29 cellular contexts compared by ENCODE assay signal in genomic region chr12:47025798-47026197, GRCh38.
"Had no signal": no experiment of that assay in that cellular context is flagged by ENCODE, and none has a peak within 500 bp of the region (broad histone marks: within the 10 kb centered on the region; RNA-seq: fewer than 3 reads in every experiment).

No MANE protein-coding gene starts in this region.

- H3K27me3 ChIP-seq: stomach, testis, thyroid gland, tibial artery, tibial nerve, transverse colon, upper lobe of left lung, upper lobe of right lung, uterus, vagina had no signal

- H3K36me3 Mint-ChIP-seq: stimulated activated effector memory CD8-positive, alpha-beta T cell treated with anti-CD3 and anti-CD28 coated beads, Interleukin-12 subunit alpha, Interleukin-12 subunit beta, amount 100 ng/mL, for 72 hours; stimulated activated memory B cell treated with anti-CD40 and anti-IgM and Interleukin-4, amounts not matched to agents 10 μg/mL and 1 μg/mL and 100 μg/mL, for 72 hours; stimulated activated naive B cell treated with anti-CD40 and anti-IgM and Interleukin-4, amounts not matched to agents 10 μg/mL and 1 μg/mL and 100 μg/mL, for 72 hours; type B pancreatic cell had no signal

- FAIRE-seq: urothelium cell line had no signal

- H3K36me3 ChIP-seq: stomach, suprapubic skin, thoracic aorta, thyroid gland, tibial artery, tibial nerve, transverse colon, upper lobe of left lung, upper lobe of right lung, uterus, vagina had no signal

- H3K4me3 Mint-ChIP-seq: stimulated activated effector memory CD8-positive, alpha-beta T cell treated with anti-CD3 and anti-CD28 coated beads, Interleukin-12 subunit alpha, Interleukin-12 subunit beta, amount 100 ng/mL, for 72 hours; stimulated activated memory B cell treated with anti-CD40 and anti-IgM and Interleukin-4, amounts not matched to agents 10 μg/mL and 1 μg/mL and 100 μg/mL, for 72 hours; stimulated activated naive B cell treated with anti-CD40 and anti-IgM and Interleukin-4, amounts not matched to agents 10 μg/mL and 1 μg/mL and 100 μg/mL, for 72 hours; stimulated activated naive CD8-positive, alpha-beta T cell treated with anti-CD3 and anti-CD28 coated beads, Interleukin-15, amount 100 ng/mL, for 72 hours; stimulated activated naive CD8-positive, alpha-beta T cell treated with anti-CD3 and anti-CD28 coated beads, Interleukin-15, Interleukin-2, amounts not matched to agents 100 ng/mL and 50 ng/mL, for 24 hours; type B pancreatic cell had no signal

- H3K4me3 ChIP-seq: stomach, suprapubic skin, testis, thoracic aorta, thyroid gland, tibial artery, tibial nerve, transverse colon, upper lobe of left lung, upper lobe of right lung, uterus, vagina had no signal

- H3K4me1 ChIP-seq: stomach, suprapubic skin, testis, thyroid gland, tibial nerve, transverse colon, upper lobe of left lung, upper lobe of right lung, vagina had no signal

- H3K27me3 Mint-ChIP-seq: stimulated activated memory B cell treated with anti-CD40 and anti-IgM and Interleukin-4, amounts not matched to agents 10 μg/mL and 1 μg/mL and 100 μg/mL, for 72 hours had no signal

- H3K27ac ChIP-seq: stomach, suprapubic skin, testis, thoracic aorta, thyroid gland, tibial artery, tibial nerve, transverse colon, upper lobe of left lung, upper lobe of right lung, uterus, vagina had no signal

- H3K4me1 Mint-ChIP-seq: stimulated activated memory B cell treated with anti-CD40 and anti-IgM and Interleukin-4, amounts not matched to agents 10 μg/mL and 1 μg/mL and 100 μg/mL, for 72 hours; stimulated activated naive B cell treated with anti-CD40 and anti-IgM and Interleukin-4, amounts not matched to agents 10 μg/mL and 1 μg/mL and 100 μg/mL, for 72 hours had no signal

- H3K27ac Mint-ChIP-seq: stimulated activated effector memory CD8-positive, alpha-beta T cell treated with anti-CD3 and anti-CD28 coated beads, Interleukin-12 subunit alpha, Interleukin-12 subunit beta, amount 100 ng/mL, for 72 hours; stimulated activated memory B cell treated with anti-CD40 and anti-IgM and Interleukin-4, amounts not matched to agents 10 μg/mL and 1 μg/mL and 100 μg/mL, for 72 hours; stimulated activated naive B cell treated with anti-CD40 and anti-IgM and Interleukin-4, amounts not matched to agents 10 μg/mL and 1 μg/mL and 100 μg/mL, for 72 hours; stimulated activated naive CD8-positive, alpha-beta T cell treated with anti-CD3 and anti-CD28 coated beads, Interleukin-15, amount 100 ng/mL, for 72 hours; stimulated activated naive CD8-positive, alpha-beta T cell treated with anti-CD3 and anti-CD28 coated beads, Interleukin-15, Interleukin-2, amounts not matched to agents 100 ng/mL and 50 ng/mL, for 24 hours; type B pancreatic cell had no signal

- H3K9me3 Mint-ChIP-seq: stimulated activated effector memory CD8-positive, alpha-beta T cell treated with anti-CD3 and anti-CD28 coated beads, Interleukin-12 subunit alpha, Interleukin-12 subunit beta, amount 100 ng/mL, for 72 hours; stimulated activated memory B cell treated with anti-CD40 and anti-IgM and Interleukin-4, amounts not matched to agents 10 μg/mL and 1 μg/mL and 100 μg/mL, for 72 hours; stimulated activated naive B cell treated with anti-CD40 and anti-IgM and Interleukin-4, amounts not matched to agents 10 μg/mL and 1 μg/mL and 100 μg/mL, for 72 hours; stimulated activated naive CD8-positive, alpha-beta T cell treated with anti-CD3 and anti-CD28 coated beads, Interleukin-15, amount 100 ng/mL, for 72 hours; stimulated activated naive CD8-positive, alpha-beta T cell treated with anti-CD3 and anti-CD28 coated beads, Interleukin-15, Interleukin-2, amounts not matched to agents 100 ng/mL and 50 ng/mL, for 24 hours; type B pancreatic cell had no signal

- DNase-seq: stimulated activated CD4-positive, alpha-beta T cell treated with anti-CD3 and anti-CD28 coated beads, Interleukin-2, amount 100 ng/mL, for 48 hours; stimulated activated CD4-positive, alpha-beta T cell treated with anti-CD3 and anti-CD28 coated beads, Interleukin-4, amount 100 ng/mL, for 1 hour; stimulated activated CD4-positive, alpha-beta T cell treated with anti-CD3 and anti-CD28 coated beads, Interleukin-4, amount 100 ng/mL, for 24 hours; stimulated activated CD4-positive, alpha-beta T cell treated with anti-CD3 and anti-CD28 coated beads, Interleukin-4, amount 100 ng/mL, for 4 hours; stimulated activated CD8-positive, alpha-beta memory T cell treated with anti-CD3 and anti-CD28 coated beads, Interleukin-4, amount 100 ng/mL, for 48 hours; stimulated activated naive B cell treated with anti-CD40 and anti-IgM and Interleukin-4, amounts not matched to agents 10 μg/mL and 1 μg/mL and 100 μg/mL, for 72 hours; stimulated activated naive CD4-positive, alpha-beta T cell; stimulated activated naive CD4-positive, alpha-beta T cell treated with Interleukin-2 at 50 U/mL for 16 hours; stimulated activated naive CD8-positive, alpha-beta T cell treated with anti-CD3 and anti-CD28 coated beads, Interleukin-15, amount 100 ng/mL, for 72 hours; stimulated activated naive CD8-positive, alpha-beta T cell treated with anti-CD3 and anti-CD28 coated beads, Interleukin-15, Interleukin-2, amounts not matched to agents 100 U/mL and 50 U/mL, for 24 hours; stomach; substantia nigra; testis; thyroid gland; tibial artery; transverse colon; trophoblast cell; upper lobe of left lung; upper lobe of right lung; uterus had no signal

- ATAC-seq: stimulated activated effector memory CD8-positive, alpha-beta T cell treated with anti-CD3 and anti-CD28 coated beads, Interleukin-12 subunit alpha, Interleukin-12 subunit beta, amount 100 ng/mL, for 72 hours; stimulated activated memory B cell treated with anti-CD40 and anti-IgM and Interleukin-4, amounts not matched to agents 10 μg/mL and 1 μg/mL and 100 μg/mL, for 72 hours; stimulated activated naive B cell treated with anti-CD40 and anti-IgM and Interleukin-4, amounts not matched to agents 10 μg/mL and 1 μg/mL and 100 μg/mL, for 72 hours; stimulated activated naive CD8-positive, alpha-beta T cell treated with anti-CD3 and anti-CD28 coated beads, Interleukin-15, amount 100 ng/mL, for 72 hours; stimulated activated naive CD8-positive, alpha-beta T cell treated with anti-CD3 and anti-CD28 coated beads, Interleukin-15, Interleukin-2, amounts not matched to agents 100 U/mL and 50 U/mL, for 24 hours; upper lobe of right lung had no signal

- H3K9me3 ChIP-seq: stomach, suprapubic skin, testis, thoracic aorta, thyroid gland, tibial artery, tibial nerve, transverse colon, upper lobe of left lung, upper lobe of right lung, uterus, vagina had no signal
